In the genomic region with DNA sequence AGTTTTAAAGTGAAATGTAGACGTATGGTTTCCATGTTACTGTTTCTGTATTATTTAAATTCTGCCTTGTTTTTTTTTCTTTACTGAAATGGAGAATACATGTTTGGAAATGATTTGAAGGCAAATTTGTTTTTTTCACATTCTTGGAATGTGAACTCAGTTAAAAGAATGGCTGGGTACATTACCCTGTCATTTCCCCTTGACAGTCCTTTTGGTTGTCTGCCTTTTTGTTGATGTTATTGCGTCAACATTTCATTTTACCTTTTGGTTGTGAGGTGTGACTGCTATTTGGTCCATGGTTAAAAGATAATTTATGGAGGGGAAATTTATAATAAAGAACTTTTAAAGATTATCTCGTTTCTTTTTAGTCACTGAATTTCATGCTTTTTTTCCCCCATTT, we compare ENCODE assay signal across 22 cellular contexts. TPM values are rescaled to one million over a fixed set of nuclear protein-coding genes. Genes with fewer than 3 reads are reported as not detected.
DNase-seq lines count a peak whose midpoint lies in the region; ATAC-seq and TF ChIP-seq lines count a peak whose summit lies in the region.
"Had no signal": no experiment of that assay in that cellular context is flagged by ENCODE, and none has a peak within 500 bp of the region (broad histone marks: within the 10 kb centered on the region; RNA-seq: fewer than 3 reads in every experiment).

No MANE protein-coding gene starts in this region.

- peaks cover 60 to 74% of the 10 kb centered on the region in 2 donors for H3K4me1 Mint-ChIP-seq in natural killer cell treated with Interleukin-12 subunit alpha and Interleukin-12 subunit beta and Interleukin-15 and Interleukin-18, amount 100 ng/mL, for 72 hours (ENCODE audit: low read depth in 2 of 2)
- H3K4me1 Mint-ChIP-seq in natural killer cell, result peaks cover 46 to 47% of the 10 kb centered on the region in 2 donors
- peaks cover 75% of the 10 kb centered on the region for H3K4me1 Mint-ChIP-seq in stimulated activated naive CD8-positive, alpha-beta T cell treated with anti-CD3 and anti-CD28 coated beads, Interleukin-15, amount 100 ng/mL, for 72 hours

- H3K36me3 Mint-ChIP-seq in natural killer cell treated with Interleukin-12 subunit alpha and Interleukin-12 subunit beta and Interleukin-15 and Interleukin-18, amount 100 ng/mL, for 72 hours, result peaks cover 10% of the 10 kb centered on the region
- H3K36me3 Mint-ChIP-seq in natural killer cell, result no peaks in the 10 kb centered on the region
- H3K36me3 Mint-ChIP-seq in activated naive CD4-positive, alpha-beta T cell treated with anti-CD3 and anti-CD28 coated beads, Interleukin-2, amount 50 U/mL, for 72 hours, result peaks cover 5 to 12% of the 10 kb centered on the region in 2 donors
- H3K36me3 Mint-ChIP-seq: IgD-negative memory B cell, memory B cell had no signal

- H3K27me3 Mint-ChIP-seq in natural killer cell treated with Interleukin-12 subunit alpha and Interleukin-12 subunit beta and Interleukin-15 and Interleukin-18, amount 100 ng/mL, for 72 hours, result no peaks in the 10 kb centered on the region
- no peaks in the 10 kb centered on the region for H3K27me3 Mint-ChIP-seq in natural killer cell (ENCODE audit: low read depth in 2 of 2)
- H3K27me3 Mint-ChIP-seq in stimulated activated naive CD8-positive, alpha-beta T cell treated with anti-CD3 and anti-CD28 coated beads, Interleukin-15, amount 100 ng/mL, for 72 hours, result no peaks in the 10 kb centered on the region

- H3K27ac Mint-ChIP-seq in natural killer cell treated with Interleukin-12 subunit alpha and Interleukin-12 subunit beta and Interleukin-15 and Interleukin-18, amount 100 ng/mL, for 72 hours, result peak overlapping the region; percentile 96
- no peak overlapping the region for H3K27ac Mint-ChIP-seq in natural killer cell
- peak overlapping the region; percentile 98 for H3K27ac Mint-ChIP-seq in activated naive CD4-positive, alpha-beta T cell treated with anti-CD3 and anti-CD28 coated beads, Interleukin-2, amount 50 U/mL, for 72 hours
- peak overlapping the region; percentile 85 to 99 for H3K27ac Mint-ChIP-seq in stimulated activated naive CD8-positive, alpha-beta T cell treated with anti-CD3 and anti-CD28 coated beads, Interleukin-15, amount 100 ng/mL, for 72 hours
- H3K27ac Mint-ChIP-seq: IgD-negative memory B cell, memory B cell had no signal

- intact Hi-C loops in natural killer cell (cut with micrococcal nuclease), result no loop called here

- no peaks in the 10 kb centered on the region for H3K9me3 Mint-ChIP-seq in natural killer cell treated with Interleukin-12 subunit alpha and Interleukin-12 subunit beta and Interleukin-15 and Interleukin-18, amount 100 ng/mL, for 72 hours
- H3K9me3 Mint-ChIP-seq in natural killer cell, result no peaks in the 10 kb centered on the region
- peaks cover 0 to under 1% of the 10 kb centered on the region in 2 donors for H3K9me3 Mint-ChIP-seq in activated naive CD4-positive, alpha-beta T cell treated with anti-CD3 and anti-CD28 coated beads, Interleukin-2, amount 50 U/mL, for 72 hours
- H3K9me3 Mint-ChIP-seq in stimulated activated naive CD8-positive, alpha-beta T cell treated with anti-CD3 and anti-CD28 coated beads, Interleukin-15, amount 100 ng/mL, for 72 hours, result no peaks in the 10 kb centered on the region
- H3K9me3 Mint-ChIP-seq: memory B cell had no signal

- TF ChIP-seq CTCF in natural killer cell (IDR thresholded peaks at IDR 0.05), result no peak

- no peak for DNase-seq in activated CD4-positive, CD25-positive, alpha-beta regulatory T cell treated with anti-CD3 and anti-CD28 coated beads, Interleukin-2, amount 50 U/mL, for 72 hours
- no peak for DNase-seq in natural killer cell treated with Interleukin-12 subunit alpha and Interleukin-12 subunit beta and Interleukin-15 and Interleukin-18, amount 100 ng/mL, for 72 hours (ENCODE audit: low spot score)
- no peak for DNase-seq in natural killer cell
- DNase-seq in activated naive CD4-positive, alpha-beta T cell treated with anti-CD3 and anti-CD28 coated beads, Interleukin-2, amount 50 U/mL, for 72 hours (ENCODE audit: low spot score in 2 of 2), result no peak
- no peak for DNase-seq in stimulated activated naive CD8-positive, alpha-beta T cell treated with anti-CD3 and anti-CD28 coated beads, Interleukin-15, amount 100 ng/mL, for 72 hours
- no peak for DNase-seq in MV-4-11 (lab: John Stamatoyannopoulos, UW)
- no peak for DNase-seq in DMS53 treated with DMSO at 0.1 percent for 48 hours (lab: John Stamatoyannopoulos, UW; ENCODE audit: unreplicated experiment)
- DNase-seq: 8988T, caudate nucleus, cortex of kidney, erythroblast, NCI-H2107, NCI-H345, NCI-H748 treated with DMSO at 0.1 percent for 48 hours, T-helper 9 cell had no signal

- peak overlapping the region; percentile 79 for H3K4me3 Mint-ChIP-seq in natural killer cell treated with Interleukin-12 subunit alpha and Interleukin-12 subunit beta and Interleukin-15 and Interleukin-18, amount 100 ng/mL, for 72 hours
- H3K4me3 Mint-ChIP-seq in natural killer cell, result no peak overlapping the region
- peak overlapping the region; percentile 46 to 83 for H3K4me3 Mint-ChIP-seq in stimulated activated naive CD8-positive, alpha-beta T cell treated with anti-CD3 and anti-CD28 coated beads, Interleukin-15, amount 100 ng/mL, for 72 hours
- H3K4me3 Mint-ChIP-seq: IgD-negative memory B cell, memory B cell had no signal

- peak; percentile 9 to 13 for ATAC-seq in activated CD4-positive, CD25-positive, alpha-beta regulatory T cell treated with anti-CD3 and anti-CD28 coated beads, Interleukin-2, amount 50 U/mL, for 24 hours
- ATAC-seq in natural killer cell treated with Interleukin-12 subunit alpha and Interleukin-12 subunit beta and Interleukin-15 and Interleukin-18, amount 100 ng/mL, for 72 hours, result peak in 1 of 2 donors; percentile 41
- ATAC-seq in natural killer cell, result no peak
- peak in 1 of 2 donors; percentile 46 for ATAC-seq in activated naive CD4-positive, alpha-beta T cell treated with anti-CD3 and anti-CD28 coated beads, Interleukin-2, amount 50 U/mL, for 72 hours
- ATAC-seq in stimulated activated naive CD8-positive, alpha-beta T cell treated with anti-CD3 and anti-CD28 coated beads, Interleukin-15, amount 100 ng/mL, for 72 hours, result no peak
- ATAC-seq: left lobe of liver, Right ventricle myocardium inferior had no signal

RNA-seq across cellular contexts. Expression of gene GPR171, which starts 3.2 kb away (rescaled TPM):
- total RNA-seq in natural killer cell treated with Interleukin-12 subunit alpha and Interleukin-12 subunit beta and Interleukin-15 and Interleukin-18, amount 100 ng/mL, for 72 hours, result 10 to 100 TPM; 21.3 to 66.1 TPM
- total RNA-seq in natural killer cell, result 1 to 10 TPM; 3.4 to 9.0 (median 8.2) TPM
- total RNA-seq in activated naive CD4-positive, alpha-beta T cell treated with anti-CD3 and anti-CD28 coated beads, Interleukin-2, amount 50 U/mL, for 72 hours, result 100 to 1,000 TPM in 1 of 2 donors, 10 to 100 TPM in 1; 31.2 to 113 TPM
- total RNA-seq: glomerular endothelial cell, H1 had no signal

Comparison
In these comparisons a context has a peak if more than half of its experiments do, and no peak if none do; other contexts are left out.
1. H3K27ac Mint-ChIP-seq: peak in natural killer cell treated with Interleukin-12 subunit alpha and Interleukin-12 subunit beta and Interleukin-15 and Interleukin-18, amount 100 ng/mL, for 72 hours (2 of 2), activated naive CD4-positive, alpha-beta T cell treated with anti-CD3 and anti-CD28 coated beads, Interleukin-2, amount 50 U/mL, for 72 hours (2 of 2) and stimulated activated naive CD8-positive, alpha-beta T cell treated with anti-CD3 and anti-CD28 coated beads, Interleukin-15, amount 100 ng/mL, for 72 hours (2 of 2); none in natural killer cell (0 of 2).
2. ATAC-seq: peak in activated CD4-positive, CD25-positive, alpha-beta regulatory T cell treated with anti-CD3 and anti-CD28 coated beads, Interleukin-2, amount 50 U/mL, for 24 hours (2 of 2); none in natural killer cell (0 of 3) and stimulated activated naive CD8-positive, alpha-beta T cell treated with anti-CD3 and anti-CD28 coated beads, Interleukin-15, amount 100 ng/mL, for 72 hours (single experiment).